Comparison of ENCODE assay signal across 17 cellular contexts in genomic region chr7:129617607-129618006, GRCh38. TPM values are rescaled to one million over a fixed set of nuclear protein-coding genes. Genes with fewer than 3 reads are reported as not detected.
A peak's percentile ranks its signal among the peaks of the same experiment; 100 is the strongest.
DNase-seq lines count a peak whose midpoint lies in the region; ATAC-seq and TF ChIP-seq lines count a peak whose summit lies in the region.
"Had no signal": no experiment of that assay in that cellular context is flagged by ENCODE, and none has a peak within 500 bp of the region (broad histone marks: within the 10 kb centered on the region; RNA-seq: fewer than 3 reads in every experiment).

No MANE protein-coding gene starts in this region.

- H3K4me3 Mint-ChIP-seq in naive thymus-derived CD4-positive, alpha-beta T cell = peak overlapping the region in 8 of 10 donors; percentile 3 to 66 (median 30)
- no peak overlapping the region for H3K4me3 Mint-ChIP-seq in stimulated activated memory B cell treated with anti-CD40 and anti-IgM and Interleukin-4, amounts not matched to agents 10 μg/mL and 1 μg/mL and 100 μg/mL, for 72 hours
- H3K4me3 Mint-ChIP-seq: activated CD8-positive, alpha-beta T cell treated with anti-CD3 and anti-CD28 coated beads for 36 hours had no signal

- WGBS in heart left ventricle, 4 donors = 44 to 62% (median 55%) methylated on average over 2 of the region's 2 CpGs

- CTCF ChIA-PET in naive thymus-derived CD4-positive, alpha-beta T cell (lab: Charles Lee) = no interaction called here

- peak; percentile 22 for DNase-seq in CD1c-positive myeloid dendritic cell (ENCODE audit: extremely low spot score)
- peak; percentile 33 to 58 for DNase-seq in Kasumi-1 (lab: John Stamatoyannopoulos, UW)
- peak; percentile 17 for DNase-seq in choroid plexus epithelial cell (ENCODE audit: low read depth)
- DNase-seq in naive thymus-derived CD4-positive, alpha-beta T cell = no peak
- no peak for DNase-seq in heart left ventricle
- DNase-seq in GM13976 (ENCODE audit: low spot score) = no peak
- DNase-seq: activated CD8-positive, alpha-beta T cell treated with anti-CD3 and anti-CD28 coated beads for 36 hours; cortex of kidney; DMS153; head of caudate nucleus; NCI-H2029 treated with DMSO at 0.1 percent for 48 hours; NCI-H510A treated with DMSO at 0.1 percent for 48 hours had no signal

- POLR2A ChIA-PET in naive thymus-derived CD4-positive, alpha-beta T cell (lab: Charles Lee) = no interaction called here

- in situ Hi-C loops in GM13976 (cut with MboI; ENCODE audit: low sequenced_read_pairs, unreplicated experiment) = no loop called here

- H3K27me3 Mint-ChIP-seq in naive thymus-derived CD4-positive, alpha-beta T cell = no peaks in the 10 kb centered on the region
- H3K27me3 Mint-ChIP-seq in stimulated activated memory B cell treated with anti-CD40 and anti-IgM and Interleukin-4, amounts not matched to agents 10 μg/mL and 1 μg/mL and 100 μg/mL, for 72 hours = no peaks in the 10 kb centered on the region
- H3K27me3 Mint-ChIP-seq: activated CD8-positive, alpha-beta T cell treated with anti-CD3 and anti-CD28 coated beads for 36 hours; progenitor cell of endocrine pancreas had no signal

- peaks cover 0 to under 1% (median 0%) of the 10 kb centered on the region in 3 experiments for H3K36me3 ChIP-seq in naive thymus-derived CD4-positive, alpha-beta T cell (ENCODE audit: control insufficient read depth in 2 of 3, insufficient read depth in 3 of 3, low read length in 3 of 3)
- H3K36me3 ChIP-seq in heart left ventricle = no peaks in the 10 kb centered on the region
- H3K36me3 ChIP-seq: ascending aorta had no signal

- H3K4me3 ChIP-seq in choroid plexus epithelial cell (ENCODE audit: low read depth, low read length) (no peak overlapping the region), heart left ventricle (no peak overlapping the region)
- no peak overlapping the region for H3K4me3 ChIP-seq in naive thymus-derived CD4-positive, alpha-beta T cell (ENCODE audit: low read length)
- H3K4me3 ChIP-seq: ascending aorta had no signal

- peaks cover 0 to 2% (median 0%) of the 10 kb centered on the region in 11 donors for H3K9me3 Mint-ChIP-seq in naive thymus-derived CD4-positive, alpha-beta T cell
- H3K9me3 Mint-ChIP-seq in stimulated activated memory B cell treated with anti-CD40 and anti-IgM and Interleukin-4, amounts not matched to agents 10 μg/mL and 1 μg/mL and 100 μg/mL, for 72 hours = no peaks in the 10 kb centered on the region
- H3K9me3 Mint-ChIP-seq: activated CD8-positive, alpha-beta T cell treated with anti-CD3 and anti-CD28 coated beads for 36 hours; activated T-helper 2 cell treated with anti-CD3 and anti-CD28 coated beads, Interferon-gamma antibody, Interleukin-2, Interleukin-4, amounts not matched to agents 10 μg/mL and 5 μg/mL and 100 μg/mL, durations not matched to agents 14 hours and 24 hours and 36 hours had no signal

- peaks cover 23 to 48% of the 10 kb centered on the region in 2 donors for H3K4me1 ChIP-seq in naive thymus-derived CD4-positive, alpha-beta T cell (ENCODE audit: control insufficient read depth in 2 of 2, insufficient read depth in 2 of 2, low read length in 2 of 2)
- peaks cover 6 to 62% (median 38%) of the 10 kb centered on the region in 12 donors for H3K4me1 ChIP-seq in heart left ventricle

- no peaks in the 10 kb centered on the region for H3K9me3 ChIP-seq in naive thymus-derived CD4-positive, alpha-beta T cell (ENCODE audit: control insufficient read depth in 2 of 3, low read length in 3 of 3)
- no peaks in the 10 kb centered on the region for H3K9me3 ChIP-seq in heart left ventricle
- H3K9me3 ChIP-seq: ascending aorta had no signal

- H3K4me1 Mint-ChIP-seq in naive thymus-derived CD4-positive, alpha-beta T cell = peaks cover 49 to 92% (median 81%) of the 10 kb centered on the region in 7 donors
- peaks cover 67% of the 10 kb centered on the region for H3K4me1 Mint-ChIP-seq in stimulated activated memory B cell treated with anti-CD40 and anti-IgM and Interleukin-4, amounts not matched to agents 10 μg/mL and 1 μg/mL and 100 μg/mL, for 72 hours

- intact Hi-C loops in naive thymus-derived CD4-positive, alpha-beta T cell (cut with micrococcal nuclease) = no loop called here
- intact Hi-C loops in heart left ventricle (cut with DNase I) = loop anchor here in 2 of 10 donors (10.0 kb wide), 1 partner anchor 393 kb away; the partner anchor contains the start of gene AHCYL2 (in 2 of the 2)

- TF ChIP-seq CTCF in choroid plexus epithelial cell (conservative IDR thresholded peaks at IDR 0.05; ENCODE audit: low read depth, low read length) = no peak
- no peak for TF ChIP-seq CTCF in heart left ventricle (IDR thresholded peaks at IDR 0.05)
- no peak for TF ChIP-seq CTCF in GM13976 (IDR thresholded peaks at IDR 0.05; ENCODE audit: borderline replicate concordance, control extremely low read depth, extremely low read depth, insufficient read depth, missing control alignments)

- TF ChIP-seq POLR2A in heart left ventricle (IDR thresholded peaks at IDR 0.05) = no peak

- no peak overlapping the region for H3K27ac ChIP-seq in naive thymus-derived CD4-positive, alpha-beta T cell (ENCODE audit: low read depth, low read length)
- H3K27ac ChIP-seq in heart left ventricle = peak overlapping the region in 1 of 12 donors; percentile 69
- H3K27ac ChIP-seq: ascending aorta had no signal

- H3K36me3 Mint-ChIP-seq in naive thymus-derived CD4-positive, alpha-beta T cell = no peaks in the 10 kb centered on the region
- peaks cover 15% of the 10 kb centered on the region for H3K36me3 Mint-ChIP-seq in stimulated activated memory B cell treated with anti-CD40 and anti-IgM and Interleukin-4, amounts not matched to agents 10 μg/mL and 1 μg/mL and 100 μg/mL, for 72 hours

- ATAC-seq in naive thymus-derived CD4-positive, alpha-beta T cell = no peak
- no peak for ATAC-seq in heart left ventricle
- ATAC-seq in stimulated activated memory B cell treated with anti-CD40 and anti-IgM and Interleukin-4, amounts not matched to agents 10 μg/mL and 1 μg/mL and 100 μg/mL, for 72 hours = no peak
- ATAC-seq in HG02840 (IDR thresholded peaks at IDR 0.05; ENCODE audit: low FRiP score, unreplicated experiment) = no peak
- ATAC-seq: activated CD8-positive, alpha-beta T cell treated with anti-CD3 and anti-CD28 coated beads for 36 hours had no signal

- peak overlapping the region in 1 of 9 donors; percentile 14 for H3K27ac Mint-ChIP-seq in naive thymus-derived CD4-positive, alpha-beta T cell
- H3K27ac Mint-ChIP-seq in stimulated activated memory B cell treated with anti-CD40 and anti-IgM and Interleukin-4, amounts not matched to agents 10 μg/mL and 1 μg/mL and 100 μg/mL, for 72 hours = no peak overlapping the region
- H3K27ac Mint-ChIP-seq: activated CD8-positive, alpha-beta T cell treated with anti-CD3 and anti-CD28 coated beads for 36 hours; activated T-helper 2 cell treated with anti-CD3 and anti-CD28 coated beads, Interferon-gamma antibody, Interleukin-2, Interleukin-4, amounts not matched to agents 10 μg/mL and 5 μg/mL and 100 μg/mL, durations not matched to agents 14 hours and 24 hours and 36 hours had no signal

- no peaks in the 10 kb centered on the region for H3K27me3 ChIP-seq in naive thymus-derived CD4-positive, alpha-beta T cell (ENCODE audit: control insufficient read depth in 2 of 2, insufficient read depth in 2 of 2, low read length in 2 of 2)
- H3K27me3 ChIP-seq in heart left ventricle = no peaks in the 10 kb centered on the region
- H3K27me3 ChIP-seq: ascending aorta had no signal

RNA-seq across cellular contexts. Expression of gene NRF1, which starts 6.1 kb away (rescaled TPM):
- total RNA-seq in naive thymus-derived CD4-positive, alpha-beta T cell = 10 to 100 TPM; 25.8 to 49.3 (median 35.3) TPM
- 10 to 100 TPM; 24.7 to 37.7 TPM for polyA plus RNA-seq in naive thymus-derived CD4-positive, alpha-beta T cell
- 10 to 100 TPM in 8 of 9 donors, 1 to 10 TPM in 1; 7.8 to 20.7 (median 13.5) TPM for total RNA-seq in heart left ventricle
- polyA plus RNA-seq in heart left ventricle = 1 to 10 TPM; 6.2 to 6.3 TPM

Comparison
In these comparisons a context has a peak if more than half of its experiments do, and no peak if none do; other contexts are left out.
1. DNase-seq: peak in CD1c-positive myeloid dendritic cell (single experiment), Kasumi-1 (2 of 2) and choroid plexus epithelial cell (single experiment); none in naive thymus-derived CD4-positive, alpha-beta T cell (0 of 9), heart left ventricle (0 of 5) and GM13976 (single experiment).